ENCODE assay signal across 8 cellular contexts in genomic region chr4:118682928-118683327, GRCh38. TPM values are rescaled to one million over a fixed set of nuclear protein-coding genes. Genes with fewer than 3 reads are reported as not detected.
DNase-seq lines count a peak whose midpoint lies in the region; ATAC-seq and TF ChIP-seq lines count a peak whose summit lies in the region.

No MANE protein-coding gene starts in this region.

- H3K27ac ChIP-seq in WERI-Rb-1: no peak overlapping the region

- peaks cover 11% of the 10 kb centered on the region for H3K36me3 ChIP-seq in WERI-Rb-1

- H3K4me3 Mint-ChIP-seq in CD14-positive monocyte: no peak overlapping the region
- H3K4me3 Mint-ChIP-seq in activated T-helper 17 cell treated with anti-CD3 and anti-CD28 coated beads, Interleukin-2, amount 50 U/mL, for 72 hours: no peak overlapping the region

- TF ChIP-seq CTCF in CD14-positive monocyte (IDR thresholded peaks at IDR 0.05) (peak; percentile 63), WERI-Rb-1 (IDR thresholded peaks at IDR 0.05; ENCODE audit: low read depth, low read length) (peak; percentile 47)

- no peak for DNase-seq in CD14-positive monocyte (ENCODE audit: low spot score)
- DNase-seq in WERI-Rb-1: no peak
- DNase-seq in kidney tubule cell (ENCODE audit: low spot score): peak; percentile 31
- DNase-seq in T1000 (lab: John Stamatoyannopoulos, UW): no peak
- no peak for DNase-seq in SHP77 (lab: John Stamatoyannopoulos, UW)

- H3K27me3 ChIP-seq in WERI-Rb-1 (ENCODE audit: insufficient read depth, low read depth, severe bottlenecking): no peaks in the 10 kb centered on the region

- no peak overlapping the region for H3K27ac Mint-ChIP-seq in CD14-positive monocyte
- H3K27ac Mint-ChIP-seq in activated T-helper 17 cell treated with anti-CD3 and anti-CD28 coated beads, Interleukin-2, amount 50 U/mL, for 72 hours: no peak overlapping the region

- peak; percentile 34; the same call in 1 of the 2 replicates for TF ChIP-seq RAD21 in Ishikawa (IDR thresholded peaks at IDR 0.05; ENCODE audit: low read depth)

- no peak for TF ChIP-seq EP300 in Ishikawa (IDR thresholded peaks at IDR 0.05; ENCODE audit: borderline replicate concordance)

- no peak overlapping the region for H3K4me3 ChIP-seq in WERI-Rb-1 (ENCODE audit: low read depth, low read length)

- no peak for ATAC-seq in HG03565 (IDR thresholded peaks at IDR 0.05; ENCODE audit: unreplicated experiment)
- ATAC-seq in activated T-helper 17 cell treated with anti-CD3 and anti-CD28 coated beads, Interleukin-2, amount 50 U/mL, for 72 hours (replicated peaks): no peak

- H3K9me3 ChIP-seq in WERI-Rb-1 (ENCODE audit: severe bottlenecking): peaks cover 2% of the 10 kb centered on the region

- H3K27me3 Mint-ChIP-seq in CD14-positive monocyte (ENCODE audit: low read depth in 3 of 3): peaks cover 4 to 8% (median 6%) of the 10 kb centered on the region in 3 donors
- no peaks in the 10 kb centered on the region for H3K27me3 Mint-ChIP-seq in activated T-helper 17 cell treated with anti-CD3 and anti-CD28 coated beads, Interleukin-2, amount 50 U/mL, for 72 hours

- peaks cover 0 to 2% (median 0%) of the 10 kb centered on the region in 7 donors for H3K9me3 Mint-ChIP-seq in CD14-positive monocyte
- H3K9me3 Mint-ChIP-seq in activated T-helper 17 cell treated with anti-CD3 and anti-CD28 coated beads, Interleukin-2, amount 50 U/mL, for 72 hours: peaks cover 3% of the 10 kb centered on the region

- intact Hi-C loops in CD14-positive monocyte (cut with micrococcal nuclease): no loop called here

- H3K36me3 Mint-ChIP-seq in CD14-positive monocyte: peaks cover 5% of the 10 kb centered on the region in 2 donors
- H3K36me3 Mint-ChIP-seq in activated T-helper 17 cell treated with anti-CD3 and anti-CD28 coated beads, Interleukin-2, amount 50 U/mL, for 72 hours (ENCODE audit: low read depth): peaks cover 22% of the 10 kb centered on the region

- peaks cover 13% of the 10 kb centered on the region for H3K4me1 Mint-ChIP-seq in CD14-positive monocyte
- peaks cover 7% of the 10 kb centered on the region for H3K4me1 Mint-ChIP-seq in activated T-helper 17 cell treated with anti-CD3 and anti-CD28 coated beads, Interleukin-2, amount 50 U/mL, for 72 hours

TF ChIP-seq in Ishikawa, 13 proteins besides CTCF, POLR2A, EP300 and RAD21:
- TF ChIP-seq TCF12 (IDR thresholded peaks at IDR 0.05; ENCODE audit: low read depth) (no peak), FOXM1 (IDR thresholded peaks at IDR 0.05; ENCODE audit: borderline replicate concordance, low read depth) (no peak), REST (IDR thresholded peaks at IDR 0.05; ENCODE audit: low read depth) (no peak), USF1 (IDR thresholded peaks at IDR 0.05) (no peak), MAX (IDR thresholded peaks at IDR 0.05) (no peak), ZBTB7A (IDR thresholded peaks at IDR 0.05; ENCODE audit: low read depth) (no peak), NFIC (IDR thresholded peaks at IDR 0.05) (no peak), EGR1 (IDR thresholded peaks at IDR 0.05) (no peak), TAF1 (IDR thresholded peaks at IDR 0.05; ENCODE audit: low read depth) (no peak)

RNA-seq across cellular contexts. Expression of gene METTL14, which starts 2.3 kb away (rescaled TPM):
- 10 to 100 TPM in 1 of 2 donors, 1 to 10 TPM in 1; 8.2 to 19.2 TPM for polyA plus RNA-seq in CD14-positive monocyte
- 10 to 100 TPM; 44.2 to 59.9 TPM for total RNA-seq in activated T-helper 17 cell treated with anti-CD3 and anti-CD28 coated beads, Interleukin-2, amount 50 U/mL, for 72 hours
